In genomic region chr10:122142652-122143237, GRCh38 we compare ENCODE assay signal across 8 cellular contexts.
DNase-seq lines count a peak whose midpoint lies in the region; FAIRE-seq and TF ChIP-seq lines count a peak whose summit lies in the region.

No MANE protein-coding gene starts in this region.

- H4K8ac ChIP-seq in mesendoderm (ENCODE audit: low read depth, low read length): no peak overlapping the region

- H3K56ac ChIP-seq in mesendoderm (ENCODE audit: low read length): no peak overlapping the region

- peak; percentile 71 for TF ChIP-seq CTCF in OCI-LY3 (IDR thresholded peaks at IDR 0.05; ENCODE audit: low read depth, low read length)
- TF ChIP-seq CTCF in bronchial epithelial cell (IDR thresholded peaks at IDR 0.05; ENCODE audit: insufficient read depth, low read length, severe bottlenecking): peak; percentile 94
- peak; percentile 85 to 95 (median 93) for TF ChIP-seq CTCF in tibial nerve (IDR thresholded peaks at IDR 0.05)

- no peak overlapping the region for H3K4ac ChIP-seq in mesendoderm (ENCODE audit: low read depth, low read length)

- peaks cover 15% of the 10 kb centered on the region; the same call in 1 of the 2 replicates for H3K27me3 ChIP-seq in OCI-LY3 (ENCODE audit: low read depth, low read length)
- H3K27me3 ChIP-seq in bronchial epithelial cell (ENCODE audit: control insufficient read depth, insufficient read depth, low read length): no peaks in the 10 kb centered on the region
- no peaks in the 10 kb centered on the region for H3K27me3 ChIP-seq in mesendoderm (ENCODE audit: insufficient read depth, low read length, poor library complexity)
- no peaks in the 10 kb centered on the region for H3K27me3 ChIP-seq in tibial nerve

- H3K4me1 ChIP-seq in OCI-LY3 (ENCODE audit: low read length) (no peaks in the 10 kb centered on the region), mesendoderm (ENCODE audit: control insufficient read depth, low read depth, low read length) (no peaks in the 10 kb centered on the region), tibial nerve (peaks cover 3 to 76% (median 44%) of the 10 kb centered on the region in 4 donors)

- no peak overlapping the region for H2AK5ac ChIP-seq in mesendoderm (ENCODE audit: low read length)

- H2BK15ac ChIP-seq in mesendoderm (replicated peaks; ENCODE audit: low read depth): no peak overlapping the region

- H2BK5ac ChIP-seq in mesendoderm (ENCODE audit: low read length): no peak overlapping the region

- H4K20me1 ChIP-seq in OCI-LY3 (ENCODE audit: insufficient read depth, low read length): no peaks in the 10 kb centered on the region

- no peak overlapping the region for H3K18ac ChIP-seq in mesendoderm (ENCODE audit: low read length)

- H3K79me2 ChIP-seq in OCI-LY3 (ENCODE audit: low read length) (no peaks in the 10 kb centered on the region), mesendoderm (ENCODE audit: control insufficient read depth, insufficient read depth, low read length) (no peaks in the 10 kb centered on the region)

- no peak overlapping the region for H3K9ac ChIP-seq in OCI-LY3 (ENCODE audit: low read length)
- H3K9ac ChIP-seq in mesendoderm (ENCODE audit: low read length): no peak overlapping the region

- DNase-seq in DMS79 treated with DMSO at 0.1 percent for 48 hours (lab: John Stamatoyannopoulos, UW) (peak; percentile 41), DMS79 (lab: John Stamatoyannopoulos, UW) (no peak), bronchial epithelial cell (ENCODE audit: low read depth) (no peak), mesendoderm (peak; percentile 56), tibial nerve (ENCODE audit: low spot score in 2 of 2) (no peak), SW480 (ENCODE audit: low spot score) (no peak), T-helper 1 cell (no peak)

- TF ChIP-seq POLR2A in tibial nerve (IDR thresholded peaks at IDR 0.05): no peak

- peak overlapping the region; percentile 24; the same call in 1 of the 2 replicates for H3K4me2 ChIP-seq in OCI-LY3 (ENCODE audit: low read length)
- H3K4me2 ChIP-seq in mesendoderm (ENCODE audit: low read length): no peak overlapping the region

- H3K9me3 ChIP-seq in OCI-LY3 (ENCODE audit: insufficient read depth, low read length): no peaks in the 10 kb centered on the region
- H3K9me3 ChIP-seq in tibial nerve: peaks cover 0 to 6% (median 0%) of the 10 kb centered on the region in 4 donors

- WGBS in mesendoderm (ENCODE audit: extremely low coverage, insufficient coverage, low lambda C conversion rate): no CpG with 5 or more reads among the region's 14 CpGs
- 12 to 30% methylated on average over 11 to 14 of the region's 14 CpGs for WGBS in tibial nerve, 2 donors

- no peak for TF ChIP-seq EP300 in tibial nerve (IDR thresholded peaks at IDR 0.05)

- H3K27ac ChIP-seq in OCI-LY3 (ENCODE audit: low read length) (no peak overlapping the region), mesendoderm (ENCODE audit: low read depth, low read length) (no peak overlapping the region), tibial nerve (peak overlapping the region; percentile 39 to 91 (median 76))

- no peak overlapping the region for H4K5ac ChIP-seq in mesendoderm (ENCODE audit: low read length)

- H2BK120ac ChIP-seq in mesendoderm (ENCODE audit: low read depth, low read length): no peak overlapping the region

- no peak for FAIRE-seq in bronchial epithelial cell (lab: Jason Lieb, UNC)

- peaks cover 8% of the 10 kb centered on the region for H3K79me1 ChIP-seq in mesendoderm (ENCODE audit: low read length)

- H3K36me3 ChIP-seq in OCI-LY3 (replicated peaks; ENCODE audit: low read depth, low read length): no peaks in the 10 kb centered on the region
- H3K36me3 ChIP-seq in bronchial epithelial cell (ENCODE audit: control insufficient read depth, insufficient read depth, low read length): peaks cover 13% of the 10 kb centered on the region
- no peaks in the 10 kb centered on the region for H3K36me3 ChIP-seq in mesendoderm (ENCODE audit: control insufficient read depth, insufficient read depth, low read length)
- peaks cover 0 to 3% (median 0%) of the 10 kb centered on the region in 3 donors for H3K36me3 ChIP-seq in tibial nerve

- H3K4me3 ChIP-seq in OCI-LY3 (ENCODE audit: low read length) (no peak overlapping the region), bronchial epithelial cell (ENCODE audit: low read depth, low read length) (no peak overlapping the region), mesendoderm (ENCODE audit: low read length) (no peak overlapping the region), tibial nerve (no peak overlapping the region)

- no peak overlapping the region for H2AFZ ChIP-seq in OCI-LY3 (ENCODE audit: low read depth, low read length)

- no peak overlapping the region for H3K23ac ChIP-seq in mesendoderm (ENCODE audit: low read length)

Comparison
In these comparisons a context has a peak if more than half of its experiments do, and no peak if none do; other contexts are left out.
1. DNase-seq: peak in DMS79 treated with DMSO at 0.1 percent for 48 hours (single experiment) and mesendoderm (single experiment); none in DMS79 (single experiment), bronchial epithelial cell (single experiment), tibial nerve (0 of 2), SW480 (single experiment) and T-helper 1 cell (0 of 5).
2. H3K27ac ChIP-seq: peak in tibial nerve (4 of 4); none in OCI-LY3 (single experiment) and mesendoderm (single experiment).
3. Peak in every context shown above with its lines, with median percentiles within 50 percentile points of each other: CTCF ChIP-seq.